8 cellular contexts compared by ENCODE assay signal in the genomic region with DNA sequence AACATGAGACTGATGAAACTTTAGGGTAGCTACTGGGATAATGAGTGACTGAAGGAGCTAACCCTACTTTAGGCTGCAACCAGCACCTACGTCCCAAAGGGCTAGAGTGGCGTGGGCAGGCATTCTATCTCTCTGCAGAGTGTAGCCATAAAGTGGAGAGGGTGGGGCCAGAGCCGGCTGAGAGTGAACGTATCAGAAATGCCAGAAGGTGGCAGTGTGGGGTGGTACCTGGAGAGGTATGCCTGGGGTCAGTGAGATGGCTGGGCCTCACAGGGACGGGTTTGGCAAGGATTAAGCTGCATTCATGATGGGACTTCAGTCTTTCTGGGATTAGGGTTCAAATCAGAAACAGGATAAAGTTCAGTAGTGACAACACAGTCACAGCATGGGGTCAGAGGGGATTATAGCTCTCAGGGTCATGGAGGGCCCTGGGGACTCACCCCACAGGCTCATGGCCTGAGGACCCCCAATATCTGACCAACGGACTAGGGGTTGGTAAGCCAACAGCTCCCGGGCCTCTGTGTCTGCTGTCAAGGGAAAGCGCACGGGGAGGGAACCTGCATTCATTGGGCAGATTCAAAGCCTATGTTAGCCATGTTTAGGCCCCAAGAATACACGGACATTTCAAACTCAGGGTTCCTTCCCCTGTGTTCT.
DNase-seq lines count a peak whose midpoint lies in the region; ATAC-seq and TF ChIP-seq lines count a peak whose summit lies in the region.

No MANE protein-coding gene starts in this region.

- H3K9me3 Mint-ChIP-seq in activated T-helper 2 cell treated with anti-CD3 and anti-CD28 coated beads, Interferon-gamma antibody, Interleukin-2, Interleukin-4, amounts not matched to agents 10 μg/mL and 5 μg/mL and 100 μg/mL, durations not matched to agents 14 hours and 24 hours and 36 hours = no peaks in the 10 kb centered on the region
- no peaks in the 10 kb centered on the region for H3K9me3 Mint-ChIP-seq in glutamatergic neuron (ENCODE audit: unreplicated experiment)

- 43% methylated on average over 10 of the region's 10 CpGs for WGBS in smooth muscle cell (ENCODE audit: low lambda C conversion rate)

- no peaks in the 10 kb centered on the region for H3K36me3 Mint-ChIP-seq in activated T-helper 2 cell treated with anti-CD3 and anti-CD28 coated beads, Interferon-gamma antibody, Interleukin-2, Interleukin-4, amounts not matched to agents 10 μg/mL and 5 μg/mL and 100 μg/mL, durations not matched to agents 14 hours and 24 hours and 36 hours (ENCODE audit: low read depth)
- no peaks in the 10 kb centered on the region for H3K36me3 Mint-ChIP-seq in glutamatergic neuron (ENCODE audit: unreplicated experiment)

- TF ChIP-seq CTCF in glutamatergic neuron (IDR thresholded peaks at IDR 0.05; ENCODE audit: partially characterized antibody, unreplicated experiment) (peak; percentile 35), smooth muscle cell (IDR thresholded peaks at IDR 0.05; ENCODE audit: borderline replicate concordance, insufficient read depth, poor library complexity, severe bottlenecking) (peak; percentile 44)

- intact Hi-C loops in activated T-helper 2 cell treated with anti-CD3 and anti-CD28 coated beads, Interferon-gamma antibody, Interleukin-2, Interleukin-4, amounts not matched to agents 10 μg/mL and 5 μg/mL and 100 μg/mL, durations not matched to agents 14 hours and 24 hours and 36 hours (cut with micrococcal nuclease) = loop anchor here (1.0 to 10.0 kb wide), 7 partner anchors 159 to 409 kb away; no protein-coding TSS in a partner anchor

- H3K4me2 ChIP-seq in smooth muscle cell = no peak overlapping the region

- H4K20me1 ChIP-seq in smooth muscle cell (ENCODE audit: low read depth) = no peaks in the 10 kb centered on the region

- H3K9ac ChIP-seq in smooth muscle cell (ENCODE audit: low read depth) = no peak overlapping the region

- no peak overlapping the region for H2AFZ ChIP-seq in smooth muscle cell (ENCODE audit: low read depth)

- H3K9me3 ChIP-seq in KOPT-K1 (ENCODE audit: insufficient read depth, low read length, poor library complexity, severe bottlenecking) (no peaks in the 10 kb centered on the region), smooth muscle cell (replicated peaks; ENCODE audit: low read depth) (no peaks in the 10 kb centered on the region)

- no peaks in the 10 kb centered on the region for H3K79me2 ChIP-seq in smooth muscle cell (ENCODE audit: low read depth)

- H3K36me3 ChIP-seq in KOPT-K1 (ENCODE audit: insufficient read depth, low read length) (no peaks in the 10 kb centered on the region), smooth muscle cell (ENCODE audit: low read depth) (no peaks in the 10 kb centered on the region)

- peaks cover 23% of the 10 kb centered on the region for H3K27me3 Mint-ChIP-seq in activated T-helper 2 cell treated with anti-CD3 and anti-CD28 coated beads, Interferon-gamma antibody, Interleukin-2, Interleukin-4, amounts not matched to agents 10 μg/mL and 5 μg/mL and 100 μg/mL, durations not matched to agents 14 hours and 24 hours and 36 hours (ENCODE audit: low read depth)
- H3K27me3 Mint-ChIP-seq in glutamatergic neuron (ENCODE audit: unreplicated experiment) = peaks cover 4% of the 10 kb centered on the region

- H3K4me1 Mint-ChIP-seq in activated T-helper 2 cell treated with anti-CD3 and anti-CD28 coated beads, Interferon-gamma antibody, Interleukin-2, Interleukin-4, amounts not matched to agents 10 μg/mL and 5 μg/mL and 100 μg/mL, durations not matched to agents 14 hours and 24 hours and 36 hours (ENCODE audit: low read depth) = peaks cover 27% of the 10 kb centered on the region
- H3K4me1 Mint-ChIP-seq in glutamatergic neuron (ENCODE audit: low read depth, unreplicated experiment) = no peaks in the 10 kb centered on the region

- ATAC-seq in GM21526 (IDR thresholded peaks at IDR 0.05; ENCODE audit: low FRiP score, unreplicated experiment) = peak; percentile 71

- H3K27me3 ChIP-seq in smooth muscle cell (ENCODE audit: low read depth) = peaks cover 21% of the 10 kb centered on the region

- H3K4me3 ChIP-seq in smooth muscle cell = no peak overlapping the region

- peak overlapping the region; percentile 46 for H3K27ac Mint-ChIP-seq in activated T-helper 2 cell treated with anti-CD3 and anti-CD28 coated beads, Interferon-gamma antibody, Interleukin-2, Interleukin-4, amounts not matched to agents 10 μg/mL and 5 μg/mL and 100 μg/mL, durations not matched to agents 14 hours and 24 hours and 36 hours
- no peak overlapping the region for H3K27ac Mint-ChIP-seq in glutamatergic neuron (ENCODE audit: unreplicated experiment)

- H3K27ac ChIP-seq in KOPT-K1 (ENCODE audit: low read depth, low read length, poor library complexity, severe bottlenecking) (peak overlapping the region; percentile 21), smooth muscle cell (ENCODE audit: low read depth) (no peak overlapping the region)

- H3K4me1 ChIP-seq in smooth muscle cell (ENCODE audit: low read depth) = peaks cover 11% of the 10 kb centered on the region

- H3K4me3 Mint-ChIP-seq in activated T-helper 2 cell treated with anti-CD3 and anti-CD28 coated beads, Interferon-gamma antibody, Interleukin-2, Interleukin-4, amounts not matched to agents 10 μg/mL and 5 μg/mL and 100 μg/mL, durations not matched to agents 14 hours and 24 hours and 36 hours (ENCODE audit: low read depth) = no peak overlapping the region
- no peak overlapping the region for H3K4me3 Mint-ChIP-seq in glutamatergic neuron (ENCODE audit: unreplicated experiment)

- H3F3A ChIP-seq in smooth muscle cell (ENCODE audit: low read depth) = no peaks in the 10 kb centered on the region

- DNase-seq in DMS53 (lab: John Stamatoyannopoulos, UW) (peak; percentile 92), SHP77 (lab: John Stamatoyannopoulos, UW) (peak; percentile 50 to 65), glutamatergic neuron (peak; percentile 72), smooth muscle cell (lab: John Stamatoyannopoulos, UW; ENCODE audit: unreplicated experiment) (no peak), epidermal melanocyte (ENCODE audit: insufficient read length, low spot score) (no peak)
- DNase-seq in activated T-helper 2 cell treated with anti-CD3 and anti-CD28 coated beads, Interferon-gamma antibody, Interleukin-2, Interleukin-4, amounts not matched to agents 10 μg/mL and 5 μg/mL and 100 μg/mL, durations not matched to agents 14 hours and 24 hours and 36 hours (ENCODE audit: low spot score) = peak; percentile 67

Comparison
In these comparisons a context has a peak if more than half of its experiments do, and no peak if none do; other contexts are left out.
1. DNase-seq: peak in DMS53 (single experiment), SHP77 (2 of 2), activated T-helper 2 cell treated with anti-CD3 and anti-CD28 coated beads, Interferon-gamma antibody, Interleukin-2, Interleukin-4, amounts not matched to agents 10 μg/mL and 5 μg/mL and 100 μg/mL, durations not matched to agents 14 hours and 24 hours and 36 hours (single experiment) and glutamatergic neuron (single experiment); none in smooth muscle cell (single experiment) and epidermal melanocyte (single experiment).